Comparison of ENCODE assay signal across 13 cellular contexts in genomic region chr1:235017719-235018118, GRCh38.
DNase-seq lines count a peak whose midpoint lies in the region; ATAC-seq and TF ChIP-seq lines count a peak whose summit lies in the region.
"Had no signal": no experiment of that assay in that cellular context is flagged by ENCODE, and none has a peak within 500 bp of the region (broad histone marks: within the 10 kb centered on the region; RNA-seq: fewer than 3 reads in every experiment).

No MANE protein-coding gene starts in this region.

- peak overlapping the region; percentile 34 for H3K27ac ChIP-seq in hepatocyte
- peak overlapping the region; percentile 29 for H3K27ac ChIP-seq in suprapubic skin

- no peak for TF ChIP-seq POLR2A in suprapubic skin (IDR thresholded peaks at IDR 0.05)

- no peaks in the 10 kb centered on the region for H3K36me3 ChIP-seq in hepatocyte (replicated peaks; ENCODE audit: insufficient read depth, low read depth)
- no peaks in the 10 kb centered on the region for H3K36me3 ChIP-seq in suprapubic skin

- H3K4me1 ChIP-seq in hepatocyte (ENCODE audit: insufficient read depth) (peaks cover 8% of the 10 kb centered on the region), suprapubic skin (peaks cover 12% of the 10 kb centered on the region)

- H3K4me1 Mint-ChIP-seq in stimulated activated naive CD8-positive, alpha-beta T cell treated with anti-CD3 and anti-CD28 coated beads, Interleukin-15, Interleukin-2, amounts not matched to agents 100 ng/mL and 50 ng/mL, for 24 hours (ENCODE audit: low read depth) = peaks cover 77% of the 10 kb centered on the region
- H3K4me1 Mint-ChIP-seq in stimulated activated naive CD8-positive, alpha-beta T cell treated with anti-CD3 and anti-CD28 coated beads, Interleukin-15, amount 100 ng/mL, for 72 hours = peaks cover 88% of the 10 kb centered on the region
- peaks cover 44% of the 10 kb centered on the region for H3K4me1 Mint-ChIP-seq in activated T-helper 17 cell treated with anti-CD3 and anti-CD28 coated beads, Interleukin-2, amount 50 U/mL, for 72 hours

- H3K9me2 ChIP-seq in hepatocyte (replicated peaks; ENCODE audit: insufficient read depth) = no peaks in the 10 kb centered on the region

- H3K9me3 Mint-ChIP-seq in stimulated activated naive CD8-positive, alpha-beta T cell treated with anti-CD3 and anti-CD28 coated beads, Interleukin-15, Interleukin-2, amounts not matched to agents 100 ng/mL and 50 ng/mL, for 24 hours = peaks cover 3% of the 10 kb centered on the region
- peaks cover 14 to 17% of the 10 kb centered on the region in 2 donors for H3K9me3 Mint-ChIP-seq in stimulated activated naive CD8-positive, alpha-beta T cell treated with anti-CD3 and anti-CD28 coated beads, Interleukin-15, amount 100 ng/mL, for 72 hours
- peaks cover 8% of the 10 kb centered on the region for H3K9me3 Mint-ChIP-seq in activated T-helper 17 cell treated with anti-CD3 and anti-CD28 coated beads, Interleukin-2, amount 50 U/mL, for 72 hours

- no peak overlapping the region for H3K4me3 Mint-ChIP-seq in stimulated activated naive CD8-positive, alpha-beta T cell treated with anti-CD3 and anti-CD28 coated beads, Interleukin-15, Interleukin-2, amounts not matched to agents 100 ng/mL and 50 ng/mL, for 24 hours
- no peak overlapping the region for H3K4me3 Mint-ChIP-seq in stimulated activated naive CD8-positive, alpha-beta T cell treated with anti-CD3 and anti-CD28 coated beads, Interleukin-15, amount 100 ng/mL, for 72 hours
- peak overlapping the region; percentile 40 for H3K4me3 Mint-ChIP-seq in activated T-helper 17 cell treated with anti-CD3 and anti-CD28 coated beads, Interleukin-2, amount 50 U/mL, for 72 hours
- H3K4me3 Mint-ChIP-seq: activated naive CD8-positive, alpha-beta T cell had no signal

- no peak overlapping the region for H2AFZ ChIP-seq in hepatocyte

- H3K27me3 Mint-ChIP-seq in stimulated activated naive CD8-positive, alpha-beta T cell treated with anti-CD3 and anti-CD28 coated beads, Interleukin-15, Interleukin-2, amounts not matched to agents 100 ng/mL and 50 ng/mL, for 24 hours = no peaks in the 10 kb centered on the region
- H3K27me3 Mint-ChIP-seq in stimulated activated naive CD8-positive, alpha-beta T cell treated with anti-CD3 and anti-CD28 coated beads, Interleukin-15, amount 100 ng/mL, for 72 hours = peaks cover 7% of the 10 kb centered on the region
- H3K27me3 Mint-ChIP-seq in activated T-helper 17 cell treated with anti-CD3 and anti-CD28 coated beads, Interleukin-2, amount 50 U/mL, for 72 hours = no peaks in the 10 kb centered on the region
- H3K27me3 Mint-ChIP-seq: activated naive CD8-positive, alpha-beta T cell had no signal

- no peaks in the 10 kb centered on the region for H3K27me3 ChIP-seq in hepatocyte
- no peaks in the 10 kb centered on the region for H3K27me3 ChIP-seq in suprapubic skin

- no peaks in the 10 kb centered on the region for H3K79me2 ChIP-seq in hepatocyte

- no peaks in the 10 kb centered on the region for H4K20me1 ChIP-seq in hepatocyte (ENCODE audit: insufficient read depth, poor library complexity, severe bottlenecking)

- H3K4me2 ChIP-seq in hepatocyte = no peak overlapping the region

- no peak for DNase-seq in stimulated activated naive CD8-positive, alpha-beta T cell treated with anti-CD3 and anti-CD28 coated beads, Interleukin-15, amount 100 ng/mL, for 72 hours
- DNase-seq in hepatocyte (ENCODE audit: low spot score) (no peak), suprapubic skin (ENCODE audit: low spot score in 2 of 2) (no peak), anterior cingulate cortex (lab: John Stamatoyannopoulos, UW) (no peak)
- DNase-seq: activated CD4-positive, alpha-beta T cell treated with anti-CD3 and anti-CD28 coated beads, Interleukin-2, amount 50 U/mL, for 4 hours; mucosa of descending colon; stimulated activated CD4-positive, alpha-beta T cell treated with anti-CD3 and anti-CD28 coated beads, Interleukin-4, amount 100 ng/mL, for 24 hours; stimulated activated naive CD8-positive, alpha-beta T cell treated with anti-CD3 and anti-CD28 coated beads, Interleukin-15, Interleukin-2, amounts not matched to agents 100 U/mL and 50 U/mL, for 24 hours had no signal

- ATAC-seq in stimulated activated naive CD8-positive, alpha-beta T cell treated with anti-CD3 and anti-CD28 coated beads, Interleukin-15, amount 100 ng/mL, for 72 hours = no peak
- no peak for ATAC-seq in activated T-helper 17 cell treated with anti-CD3 and anti-CD28 coated beads, Interleukin-2, amount 50 U/mL, for 72 hours (replicated peaks)
- ATAC-seq in HG03521 (IDR thresholded peaks at IDR 0.05; ENCODE audit: unreplicated experiment) (no peak), HG03280 (IDR thresholded peaks at IDR 0.05; ENCODE audit: unreplicated experiment) (no peak)
- ATAC-seq: mucosa of descending colon; stimulated activated naive CD8-positive, alpha-beta T cell treated with anti-CD3 and anti-CD28 coated beads, Interleukin-15, Interleukin-2, amounts not matched to agents 100 U/mL and 50 U/mL, for 24 hours had no signal

- H3K9me3 ChIP-seq in hepatocyte (ENCODE audit: low read depth) = no peaks in the 10 kb centered on the region
- no peaks in the 10 kb centered on the region for H3K9me3 ChIP-seq in suprapubic skin
- H3K9me3 ChIP-seq: mucosa of descending colon had no signal

- H3K27ac Mint-ChIP-seq in stimulated activated naive CD8-positive, alpha-beta T cell treated with anti-CD3 and anti-CD28 coated beads, Interleukin-15, Interleukin-2, amounts not matched to agents 100 ng/mL and 50 ng/mL, for 24 hours = peak overlapping the region; percentile 33
- H3K27ac Mint-ChIP-seq in stimulated activated naive CD8-positive, alpha-beta T cell treated with anti-CD3 and anti-CD28 coated beads, Interleukin-15, amount 100 ng/mL, for 72 hours = peak overlapping the region in 1 of 2 donors; percentile 95
- no peak overlapping the region for H3K27ac Mint-ChIP-seq in activated T-helper 17 cell treated with anti-CD3 and anti-CD28 coated beads, Interleukin-2, amount 50 U/mL, for 72 hours

- no peak for TF ChIP-seq CTCF in hepatocyte (IDR thresholded peaks at IDR 0.05; ENCODE audit: poor library complexity)
- TF ChIP-seq CTCF in suprapubic skin (IDR thresholded peaks at IDR 0.05) = no peak

- 82% methylated on average over 2 of the region's 2 CpGs for WGBS in hepatocyte (ENCODE audit: low lambda C conversion rate, missing lambda C conversion rate)
- 70% methylated on average over 2 of the region's 2 CpGs for WGBS in suprapubic skin

- no peak overlapping the region for H3K4me3 ChIP-seq in hepatocyte
- H3K4me3 ChIP-seq in suprapubic skin = no peak overlapping the region
- H3K4me3 ChIP-seq: mucosa of descending colon had no signal

- no peak for TF ChIP-seq EP300 in suprapubic skin (IDR thresholded peaks at IDR 0.05)

- H3K36me3 Mint-ChIP-seq in stimulated activated naive CD8-positive, alpha-beta T cell treated with anti-CD3 and anti-CD28 coated beads, Interleukin-15, Interleukin-2, amounts not matched to agents 100 ng/mL and 50 ng/mL, for 24 hours (ENCODE audit: low read depth) = peaks cover 3% of the 10 kb centered on the region
- peaks cover 6% of the 10 kb centered on the region for H3K36me3 Mint-ChIP-seq in activated T-helper 17 cell treated with anti-CD3 and anti-CD28 coated beads, Interleukin-2, amount 50 U/mL, for 72 hours (ENCODE audit: low read depth)
